Comparison of ENCODE assay signal across 25 cellular contexts in genomic region chr10:24357344-24358021, GRCh38.
DNase-seq lines count a peak whose midpoint lies in the region; ATAC-seq and TF ChIP-seq lines count a peak whose summit lies in the region.
"Had no signal": no experiment of that assay in that cellular context is flagged by ENCODE, and none has a peak within 500 bp of the region (broad histone marks: within the 10 kb centered on the region; RNA-seq: fewer than 3 reads in every experiment).

No MANE protein-coding gene starts in this region.

- peak overlapping the region; percentile 55 for H3K4me2 ChIP-seq in neural progenitor cell

- H3K27me3 Mint-ChIP-seq in stimulated activated naive CD8-positive, alpha-beta T cell treated with anti-CD3 and anti-CD28 coated beads, Interleukin-15, amount 100 ng/mL, for 72 hours = no peaks in the 10 kb centered on the region
- peaks cover 2% of the 10 kb centered on the region for H3K27me3 Mint-ChIP-seq in neural progenitor cell (ENCODE audit: insufficient read depth, low read depth)
- H3K27me3 Mint-ChIP-seq: natural killer cell treated with Interleukin-12 subunit alpha and Interleukin-12 subunit beta and Interleukin-15 and Interleukin-18, amount 100 ng/mL, for 72 hours had no signal

- 29% methylated on average over 8 of the region's 8 CpGs for WGBS in ectodermal cell, 2 experiments
- 45 to 46% methylated on average over 7 to 8 of the region's 8 CpGs for whole genome bisulfite sequencing in esophagus squamous epithelium, 2 donors

- H3K79me2 ChIP-seq in neural progenitor cell (ENCODE audit: low read depth) = no peaks in the 10 kb centered on the region

- H3K36me3 ChIP-seq in ectodermal cell (ENCODE audit: control insufficient read depth, insufficient read depth, low read length) (no peaks in the 10 kb centered on the region), neural progenitor cell (no peaks in the 10 kb centered on the region), esophagus squamous epithelium (no peaks in the 10 kb centered on the region)
- H3K36me3 ChIP-seq: adrenal gland had no signal

- H3K4me3 ChIP-seq in ectodermal cell (ENCODE audit: insufficient read depth, low read depth, low read length) (no peak overlapping the region), neural progenitor cell (peak overlapping the region; percentile 7), esophagus squamous epithelium (no peak overlapping the region), coronary artery (no peak overlapping the region)
- H3K4me3 ChIP-seq: adrenal gland, dorsolateral prefrontal cortex, heart right ventricle had no signal

- no peak for TF ChIP-seq CTCF in neural progenitor cell (IDR thresholded peaks at IDR 0.05)
- no peak for TF ChIP-seq CTCF in esophagus squamous epithelium (IDR thresholded peaks at IDR 0.05)
- TF ChIP-seq CTCF in coronary artery (IDR thresholded peaks at IDR 0.05) = no peak

- H2AFZ ChIP-seq in neural progenitor cell (replicated peaks) = no peak overlapping the region

- no peaks in the 10 kb centered on the region for H3K9me3 ChIP-seq in ectodermal cell (ENCODE audit: control insufficient read depth, low read length)
- H3K9me3 ChIP-seq in neural progenitor cell (ENCODE audit: low read depth) = no peaks in the 10 kb centered on the region
- no peaks in the 10 kb centered on the region for H3K9me3 ChIP-seq in esophagus squamous epithelium
- H3K9me3 ChIP-seq: adrenal gland, heart right ventricle had no signal

- no peak overlapping the region for H3K27ac Mint-ChIP-seq in stimulated activated naive CD8-positive, alpha-beta T cell treated with anti-CD3 and anti-CD28 coated beads, Interleukin-15, amount 100 ng/mL, for 72 hours
- H3K27ac Mint-ChIP-seq in neural progenitor cell = peak overlapping the region; percentile 98
- H3K27ac Mint-ChIP-seq: activated CD4-positive, alpha-beta T cell treated with anti-CD3 and anti-CD28 coated beads for 36 hours; immature natural killer cell; natural killer cell treated with Interleukin-12 subunit alpha and Interleukin-12 subunit beta and Interleukin-15 and Interleukin-18, amount 100 ng/mL, for 72 hours; T-helper 1 cell treated with Interleukin-12 subunit alpha and Interleukin-12 subunit beta and Interleukin-4 antibody, amounts not matched to agents 30 μg/mL and 1 μg/mL, for 36 hours had no signal

- H3K27me3 ChIP-seq in ectodermal cell (ENCODE audit: control insufficient read depth, insufficient read depth, low read length, poor library complexity, severe bottlenecking) = no peaks in the 10 kb centered on the region
- H3K27me3 ChIP-seq in neural progenitor cell = peaks cover 20% of the 10 kb centered on the region
- no peaks in the 10 kb centered on the region for H3K27me3 ChIP-seq in esophagus squamous epithelium
- H3K27me3 ChIP-seq: adrenal gland, dorsolateral prefrontal cortex, heart right ventricle had no signal

- peak; percentile 23 for ATAC-seq in stimulated activated naive CD8-positive, alpha-beta T cell treated with anti-CD3 and anti-CD28 coated beads, Interleukin-15, amount 100 ng/mL, for 72 hours
- ATAC-seq in stimulated activated naive CD8-positive, alpha-beta T cell treated with anti-CD3 and anti-CD28 coated beads, Interleukin-15, Interleukin-2, amounts not matched to agents 100 U/mL and 50 U/mL, for 24 hours = no peak
- ATAC-seq: activated CD4-positive, alpha-beta T cell treated with anti-CD3 and anti-CD28 coated beads for 36 hours; activated T-cell treated with anti-CD3 and anti-CD28 coated beads, Interleukin-2, amount 50 U/mL, for 4 hours had no signal

- no peak for TF ChIP-seq POLR2A in esophagus squamous epithelium (IDR thresholded peaks at IDR 0.05)

- peak overlapping the region; percentile 92 for H3K27ac ChIP-seq in ectodermal cell (ENCODE audit: insufficient read depth, low read depth, low read length, poor library complexity, severe bottlenecking)
- peak overlapping the region; percentile 5 for H3K27ac ChIP-seq in neural progenitor cell
- H3K27ac ChIP-seq in esophagus squamous epithelium = peak overlapping the region in 1 of 4 donors; percentile 22
- no peak overlapping the region for H3K27ac ChIP-seq in coronary artery
- H3K27ac ChIP-seq: adrenal gland, dorsolateral prefrontal cortex, epithelial cell of prostate, heart right ventricle, HL-60 had no signal

- H3K4me1 ChIP-seq in ectodermal cell (ENCODE audit: control insufficient read depth, insufficient read depth, low read length) (peaks cover 38% of the 10 kb centered on the region), neural progenitor cell (peaks cover 42% of the 10 kb centered on the region), esophagus squamous epithelium (peaks cover 3 to 46% (median 8%) of the 10 kb centered on the region in 3 donors)

- H3F3A ChIP-seq in neural progenitor cell (ENCODE audit: low read depth) = peaks cover 24% of the 10 kb centered on the region

- no peak overlapping the region for H3K9ac ChIP-seq in neural progenitor cell

- no peak overlapping the region for H3K4me3 Mint-ChIP-seq in stimulated activated naive CD8-positive, alpha-beta T cell treated with anti-CD3 and anti-CD28 coated beads, Interleukin-15, amount 100 ng/mL, for 72 hours
- peak overlapping the region; percentile 41 for H3K4me3 Mint-ChIP-seq in neural progenitor cell
- H3K4me3 Mint-ChIP-seq: activated CD4-positive, alpha-beta T cell treated with anti-CD3 and anti-CD28 coated beads for 36 hours; activated T-cell treated with anti-CD3 and anti-CD28 coated beads, Interleukin-2, amount 50 U/mL, for 4 hours; immature natural killer cell; natural killer cell treated with Interleukin-12 subunit alpha and Interleukin-12 subunit beta and Interleukin-15 and Interleukin-18, amount 100 ng/mL, for 72 hours; T-helper 1 cell treated with Interleukin-12 subunit alpha and Interleukin-12 subunit beta and Interleukin-4 antibody, amounts not matched to agents 30 μg/mL and 1 μg/mL, for 36 hours had no signal

- no peaks in the 10 kb centered on the region for H3K4me1 Mint-ChIP-seq in stimulated activated naive CD8-positive, alpha-beta T cell treated with anti-CD3 and anti-CD28 coated beads, Interleukin-15, amount 100 ng/mL, for 72 hours
- peaks cover 63% of the 10 kb centered on the region for H3K4me1 Mint-ChIP-seq in neural progenitor cell
- H3K4me1 Mint-ChIP-seq: activated CD4-positive, alpha-beta T cell treated with anti-CD3 and anti-CD28 coated beads for 36 hours; immature natural killer cell had no signal

- intact Hi-C loops in esophagus squamous epithelium (cut with DNase I) = no loop called here

- H3K9me3 Mint-ChIP-seq in stimulated activated naive CD8-positive, alpha-beta T cell treated with anti-CD3 and anti-CD28 coated beads, Interleukin-15, amount 100 ng/mL, for 72 hours = no peaks in the 10 kb centered on the region
- peaks cover 4% of the 10 kb centered on the region for H3K9me3 Mint-ChIP-seq in neural progenitor cell
- H3K9me3 Mint-ChIP-seq: activated T-cell treated with anti-CD3 and anti-CD28 coated beads, Interleukin-2, amount 50 U/mL, for 4 hours; immature natural killer cell; natural killer cell treated with Interleukin-12 subunit alpha and Interleukin-12 subunit beta and Interleukin-15 and Interleukin-18, amount 100 ng/mL, for 72 hours; T-helper 1 cell treated with Interleukin-12 subunit alpha and Interleukin-12 subunit beta and Interleukin-4 antibody, amounts not matched to agents 30 μg/mL and 1 μg/mL, for 36 hours had no signal

- no peak for DNase-seq in stimulated activated naive CD8-positive, alpha-beta T cell treated with anti-CD3 and anti-CD28 coated beads, Interleukin-15, amount 100 ng/mL, for 72 hours
- no peak for DNase-seq in stimulated activated naive CD8-positive, alpha-beta T cell treated with anti-CD3 and anti-CD28 coated beads, Interleukin-15, Interleukin-2, amounts not matched to agents 100 U/mL and 50 U/mL, for 24 hours
- DNase-seq in neural progenitor cell (ENCODE audit: low spot score) (peak; percentile 87), esophagus squamous epithelium (lab: John Stamatoyannopoulos, UW) (no peak), coronary artery (ENCODE audit: low spot score) (no peak), kidney tubule cell (ENCODE audit: low spot score) (no peak)
- DNase-seq in effector CD8-positive, alpha-beta T cell (lab: John Stamatoyannopoulos, UW) = no peak
- DNase-seq: ACHN; activated CD4-positive, alpha-beta T cell treated with anti-CD3 and anti-CD28 coated beads for 36 hours; activated naive CD4-positive, alpha-beta T cell; activated T-cell treated with anti-CD3 and anti-CD28 coated beads, Interleukin-2, amount 50 U/mL, for 4 hours; adrenal gland; central memory CD4-positive, alpha-beta T cell; COR-L47; dorsolateral prefrontal cortex; heart right ventricle; immature natural killer cell; NCI-H1048; NCI-H187 treated with DMSO at 0.1 percent for 48 hours; NCI-H526 had no signal

- H3K36me3 Mint-ChIP-seq in neural progenitor cell = no peaks in the 10 kb centered on the region
- H3K36me3 Mint-ChIP-seq: immature natural killer cell; natural killer cell treated with Interleukin-12 subunit alpha and Interleukin-12 subunit beta and Interleukin-15 and Interleukin-18, amount 100 ng/mL, for 72 hours had no signal

- H4K20me1 ChIP-seq in neural progenitor cell (ENCODE audit: low read depth) = peaks cover 66% of the 10 kb centered on the region

Comparison
In these comparisons a context has a peak if more than half of its experiments do, and no peak if none do; other contexts are left out.
1. H3K27ac ChIP-seq: peak in ectodermal cell (single experiment) and neural progenitor cell (single experiment); none in coronary artery (0 of 2).